Comparison of ENCODE assay signal across 16 cellular contexts in genomic region chr17:49003557-49004511, GRCh38. TPM values are rescaled to one million over a fixed set of nuclear protein-coding genes. Genes with fewer than 3 reads are reported as not detected.
DNase-seq lines count a peak whose midpoint lies in the region; ATAC-seq, FAIRE-seq and TF ChIP-seq lines count a peak whose summit lies in the region.
"Had no signal": no experiment of that assay in that cellular context is flagged by ENCODE, and none has a peak within 500 bp of the region (broad histone marks: within the 10 kb centered on the region; RNA-seq: fewer than 3 reads in every experiment).

No MANE protein-coding gene starts in this region.

- ATAC-seq in A549: peak in 1 of 2 experiments; percentile 56; a peak in 3 of 6 replicates
- no peak for ATAC-seq in esophagus mucosa
- no peak for ATAC-seq in GM21786 (IDR thresholded peaks at IDR 0.05; ENCODE audit: unreplicated experiment)
- ATAC-seq: CD8-positive, alpha-beta T cell had no signal

- in situ Hi-C loops in astrocyte of the cerebellum (cut with HindIII; ENCODE audit: low sequenced_read_pairs): no loop called here

- H3K4me2 ChIP-seq in A549: peak overlapping the region; percentile 90

- TF ChIP-seq CTCF in A549 (IDR thresholded peaks at IDR 0.05) (no peak), astrocyte of the cerebellum (IDR thresholded peaks at IDR 0.05; ENCODE audit: low read depth, low read length, missing control alignments) (no peak)

- no peak for TF ChIP-seq EP300 in A549 (IDR thresholded peaks at IDR 0.05)

- FAIRE-seq in A549 (lab: Jason Lieb, UNC): peak; percentile 23

- CTCF ChIA-PET in A549 (lab: Yijun Ruan, JAX): interaction anchor here (0.6 to 30.3 kb wide), 13 partner anchors 7 to 345 kb away, joined by 3 to 639 read pairs (median 4); partner anchors contain the start of gene SNF8
- CTCF ChIA-PET in HEK293T (lab: Yijun Ruan, JAX): interaction anchor here (0.6 to 1.6 kb wide), 2 partner anchors 29 to 1468 kb away, joined by 3 to 6 read pairs; no protein-coding TSS in a partner anchor

- H3K27me3 ChIP-seq in H7 (ENCODE audit: control insufficient read depth, insufficient read depth, low read length): no peaks in the 10 kb centered on the region

- no peak; a peak in 1 of 5 replicates for TF ChIP-seq RAD21 in A549 (conservative IDR thresholded peaks at IDR 0.05 in 1 of 2, IDR thresholded peaks at IDR 0.05 in 1 of 2)

- H3K36me3 ChIP-seq in H7 (replicated peaks; ENCODE audit: control insufficient read depth, insufficient read depth, low read length): peaks cover 17% of the 10 kb centered on the region

- TF ChIP-seq POLR2A in A549 (IDR thresholded peaks at IDR 0.05; ENCODE audit: low read length): no peak

- DNase-seq in A549 (ENCODE audit: low read depth in 1 of 2, low spot score in 1 of 2) (no peak), H7 (peak; percentile 88), astrocyte of the cerebellum (ENCODE audit: low read depth) (no peak), islet precursor cell (peak; percentile 82), HEK293T (ENCODE audit: extremely low spot score) (no peak), NCI-H1092 (lab: John Stamatoyannopoulos, UW) (no peak)
- DNase-seq: activated gamma-delta T cell; CD8-positive, alpha-beta T cell; effector CD8-positive, alpha-beta T cell; NCI-H345; stimulated activated CD4-positive, alpha-beta T cell treated with anti-CD3 and anti-CD28 coated beads, Interleukin-12 subunit alpha, Interleukin-12 subunit beta, amount 100 ng/mL, for 4 hours had no signal

- peaks cover 79% of the 10 kb centered on the region for H3K4me1 ChIP-seq in A549

- H3K4me3 ChIP-seq in A549 (peak overlapping the region; percentile 60), H7 (ENCODE audit: insufficient read depth, low read depth, low read length) (peak overlapping the region; percentile 50), astrocyte of the cerebellum (ENCODE audit: low read depth, low read length) (peak overlapping the region; percentile 41)
- H3K4me3 ChIP-seq: lung had no signal

- 36% methylated on average over 33 of the region's 39 CpGs for WGBS in A549 (ENCODE audit: missing lambda C conversion rate)

- POLR2A ChIA-PET in A549 (lab: Yijun Ruan, JAX) (interaction anchor here (0.6 to 1.2 kb wide), 5 partner anchors 11 to 112 kb away, joined by 3 to 4 read pairs (median 3); partner anchors contain the start of gene ATP5MC1), HEK293T (lab: Yijun Ruan, JAX) (interaction anchor here (0.7 to 1.2 kb wide), 3 partner anchors 8 to 59 kb away, joined by 3 to 5 read pairs (median 3); partner anchors contain the start of gene SNF8)

- no peaks in the 10 kb centered on the region for H3K9me3 ChIP-seq in A549

- H3K27ac ChIP-seq in A549: peak overlapping the region; percentile 80 to 93

TF ChIP-seq in A549, 52 proteins besides CTCF, POLR2A, EP300 and RAD21:
- TF ChIP-seq JUN (IDR thresholded peaks at IDR 0.05): 0 out of 5 replicates have a peak, but pooled peaks have one; percentile 16 to 24
- TF ChIP-seq ESRRA (IDR thresholded peaks at IDR 0.05; ENCODE audit: borderline replicate concordance, low read length): no peak
- TF ChIP-seq HEYL (CRISPR knock-in tag; IDR thresholded peaks at IDR 0.05): no peak

TF ChIP-seq in HEK293T, 16 proteins besides CTCF, POLR2A, EP300 and RAD21:
- TF ChIP-seq FOXK2 (IDR thresholded peaks at IDR 0.05) (no peak), BHLHE40 (IDR thresholded peaks at IDR 0.05; ENCODE audit: borderline replicate concordance) (no peak), FOXA1 (IDR thresholded peaks at IDR 0.05) (no peak), ELF4 (IDR thresholded peaks at IDR 0.05) (no peak), FOXM1 (IDR thresholded peaks at IDR 0.05; ENCODE audit: borderline replicate concordance) (no peak), HDGF (IDR thresholded peaks at IDR 0.05; ENCODE audit: borderline replicate concordance) (no peak), LEF1 (IDR thresholded peaks at IDR 0.05; ENCODE audit: borderline replicate concordance) (no peak), TARDBP (IDR thresholded peaks at IDR 0.05) (no peak), ZNF384 (IDR thresholded peaks at IDR 0.05) (no peak), NFRKB (IDR thresholded peaks at IDR 0.05) (no peak), SP1 (IDR thresholded peaks at IDR 0.05) (no peak), SUZ12 (IDR thresholded peaks at IDR 0.05) (no peak), CTBP1 (IDR thresholded peaks at IDR 0.05; ENCODE audit: borderline replicate concordance) (no peak), ARNT (IDR thresholded peaks at IDR 0.05) (no peak), PKNOX1 (IDR thresholded peaks at IDR 0.05) (no peak), L3MBTL2 (conservative IDR thresholded peaks at IDR 0.05) (no peak)

RNA-seq across cellular contexts. Expression of gene IGF2BP1, which starts 6.6 kb away (rescaled TPM):
- 26.2 and 30.1 TPM in 2 replicates for polyA plus RNA-seq in A549 (2011; rRNA removed)
- 31.0 and 37.6 TPM in 2 replicates for polyA plus RNA-seq in A549 (2012; cell fraction: cytosol; rRNA removed)
- polyA plus RNA-seq in A549 (2012; cell fraction: nucleus; rRNA removed): 47.7 and 67.8 TPM in 2 replicates
- 38.0 to 42.3 TPM (median 40.3 TPM) in 3 replicates for polyA plus RNA-seq in A549 (2017; fragmentation: RNase III; extraction: RNeasy Plus Mini Kit Qiagen cat#74134 plus additional on column Dnase treatment)
- 56.3 and 83.5 TPM in 2 replicates for polyA minus RNA-seq in A549 (2011; rRNA and poly(A)+ RNA removed)
- 105 and 124 TPM in 2 replicates for total RNA-seq in H7 (2014; rRNA removed; shearing (Covaris generic))
- not detected for total RNA-seq in esophagus mucosa
- total RNA-seq: CD8-positive, alpha-beta T cell had no signal

RNA-seq across cellular contexts. Expression of gene GIP, which starts 35.4 kb away (rescaled TPM):
- 6.1 and 6.3 TPM in 2 replicates for polyA plus RNA-seq in A549 (2011; rRNA removed)
- polyA plus RNA-seq in A549 (2012; cell fraction: cytosol; rRNA removed): 2.6 TPM in 2 replicates
- 0.31 and 0.61 TPM in 2 replicates for polyA plus RNA-seq in A549 (2012; cell fraction: nucleus; rRNA removed)
- 3.5 to 5.2 TPM (median 5.2 TPM) in 3 replicates for polyA plus RNA-seq in A549 (2017; fragmentation: RNase III; extraction: RNeasy Plus Mini Kit Qiagen cat#74134 plus additional on column Dnase treatment)
- 3.6 and 6.1 TPM in 2 replicates for polyA minus RNA-seq in A549 (2011; rRNA and poly(A)+ RNA removed)
- total RNA-seq in H7 (2014; rRNA removed; shearing (Covaris generic)): 0.52 and 2.1 TPM in 2 replicates
- total RNA-seq in esophagus mucosa: not detected
- total RNA-seq: CD8-positive, alpha-beta T cell; HT1080; lung; T-helper 1 cell treated with Interleukin-12 subunit alpha and Interleukin-12 subunit beta and Interleukin-4 antibody, amounts not matched to agents 30 ng/mL and 1 ng/mL, for 36 hours had no signal
- polyA plus RNA-seq: lung had no signal

RNA-seq across cellular contexts. Expression of gene SNF8, which starts 59.2 kb away (rescaled TPM):
- polyA plus RNA-seq in A549 (2011; rRNA removed) (187 and 209 TPM in 2 replicates), A549 (2017; fragmentation: RNase III; extraction: RNeasy Plus Mini Kit Qiagen cat#74134 plus additional on column Dnase treatment) (298 to 323 TPM (median 320 TPM) in 3 replicates)
- 368 and 375 TPM in 2 replicates for polyA plus RNA-seq in A549 (2012; cell fraction: cytosol; rRNA removed)
- 159 and 183 TPM in 2 replicates for polyA plus RNA-seq in A549 (2012; cell fraction: nucleus; rRNA removed)
- 162 TPM in 2 replicates for polyA minus RNA-seq in A549 (2011; rRNA and poly(A)+ RNA removed)
- total RNA-seq in H7 (2014; rRNA removed; shearing (Covaris generic)): 62.3 and 98.0 TPM in 2 replicates
- total RNA-seq in esophagus mucosa: 65.2 TPM

Comparison
In these comparisons a context has a peak if more than half of its experiments do, and no peak if none do; other contexts are left out.
1. DNase-seq: peak in H7 (single experiment) and islet precursor cell (single experiment); none in A549 (0 of 2), astrocyte of the cerebellum (single experiment), HEK293T (single experiment) and NCI-H1092 (single experiment).
2. RNA of gene IGF2BP1, which starts 6.6 kb away (total RNA-seq): 105 to 124 TPM in H7; not detected in esophagus mucosa (single experiment); every median in the first group is over 100 times any median in the second.
3. Peak in every context shown above with its lines, with median percentiles within 50 percentile points of each other: H3K4me3 ChIP-seq.